Comparison of ENCODE assay signal across 8 cellular contexts in genomic region chr3:47283596-47284364, GRCh38. TPM values are rescaled to one million over a fixed set of nuclear protein-coding genes. Genes with fewer than 3 reads are reported as not detected.
A peak's percentile ranks its signal among the peaks of the same experiment; 100 is the strongest.
DNase-seq lines count a peak whose midpoint lies in the region; ATAC-seq and TF ChIP-seq lines count a peak whose summit lies in the region.

No MANE protein-coding gene starts in this region.

- H3K4me3 ChIP-seq in CD4-positive, CD25-positive, alpha-beta regulatory T cell (ENCODE audit: low read depth, low read length) = peak overlapping the region; percentile 89
- no peak overlapping the region for H3K4me3 ChIP-seq in KMS-11 (IDR thresholded peaks at IDR 0.05; ENCODE audit: insufficient read depth, low read depth, low read length)

- H3K36me3 ChIP-seq in CD4-positive, CD25-positive, alpha-beta regulatory T cell (ENCODE audit: control insufficient read depth, insufficient read depth, low read length) = peaks cover 17% of the 10 kb centered on the region
- H3K36me3 ChIP-seq in KMS-11 (ENCODE audit: insufficient read depth) = no peaks in the 10 kb centered on the region

- H3K4me1 Mint-ChIP-seq in CD4-positive, CD25-positive, alpha-beta regulatory T cell = peaks cover 0 to 56% (median 31%) of the 10 kb centered on the region in 4 donors

- H4K20me1 ChIP-seq in KMS-11 (ENCODE audit: insufficient read depth) = no peaks in the 10 kb centered on the region

- H3K79me2 ChIP-seq in KMS-11 (ENCODE audit: insufficient read depth, low read depth) = peaks cover 25% of the 10 kb centered on the region

- no peaks in the 10 kb centered on the region for H3K27me3 ChIP-seq in CD4-positive, CD25-positive, alpha-beta regulatory T cell (ENCODE audit: control insufficient read depth, insufficient read depth, low read length)
- H3K27me3 ChIP-seq in KMS-11 (ENCODE audit: insufficient read depth, low read depth) = no peaks in the 10 kb centered on the region

- peak overlapping the region; percentile 98 for H3K27ac ChIP-seq in CD4-positive, CD25-positive, alpha-beta regulatory T cell (ENCODE audit: insufficient read depth, low read length, poor library complexity, severe bottlenecking)
- H3K27ac ChIP-seq in KMS-11 = peak overlapping the region; percentile 91

- TF ChIP-seq CTCF in KMS-11 (conservative IDR thresholded peaks at IDR 0.05; ENCODE audit: low read depth, low read length) = no peak

- H3K9me3 Mint-ChIP-seq in CD4-positive, CD25-positive, alpha-beta regulatory T cell = no peaks in the 10 kb centered on the region

- peak overlapping the region; percentile 66; the same call in 1 of the 2 replicates for H2AFZ ChIP-seq in KMS-11 (ENCODE audit: low read depth)

- peaks cover 32% of the 10 kb centered on the region for H3K4me1 ChIP-seq in CD4-positive, CD25-positive, alpha-beta regulatory T cell (ENCODE audit: control insufficient read depth, insufficient read depth, low read length, poor library complexity, severe bottlenecking)
- H3K4me1 ChIP-seq in KMS-11 (ENCODE audit: low read depth, poor library complexity, severe bottlenecking) = peaks cover 5% of the 10 kb centered on the region

- H3K4me2 ChIP-seq in KMS-11 = peak overlapping the region; percentile 45; the same call in 1 of the 2 replicates

- peak in 2 of 3 donors; percentile 6 to 23 for DNase-seq in CD4-positive, CD25-positive, alpha-beta regulatory T cell
- DNase-seq in activated T-cell treated with anti-CD3 and anti-CD28 coated beads for 4 hours (peak; percentile 0), foreskin melanocyte (peak; percentile 3), pons (ENCODE audit: low spot score) (peak; percentile 9)
- DNase-seq in activated CD4-positive, CD25-positive, alpha-beta regulatory T cell treated with anti-CD3 and anti-CD28 coated beads, Interleukin-2, amount 50 U/mL, for 72 hours = no peak

- no peaks in the 10 kb centered on the region for H3K9me3 ChIP-seq in CD4-positive, CD25-positive, alpha-beta regulatory T cell (ENCODE audit: control insufficient read depth in 2 of 2, low read length in 2 of 2)

- peaks cover 11% of the 10 kb centered on the region for H3K36me3 Mint-ChIP-seq in CD4-positive, CD25-positive, alpha-beta regulatory T cell

- H3K27me3 Mint-ChIP-seq in CD4-positive, CD25-positive, alpha-beta regulatory T cell = peaks cover 4% of the 10 kb centered on the region

- H3K9ac ChIP-seq in KMS-11 = peak overlapping the region; percentile 84

- ATAC-seq in CD4-positive, CD25-positive, alpha-beta regulatory T cell (ENCODE audit: low read depth in 2 of 2) = no peak
- ATAC-seq in HG03469 (IDR thresholded peaks at IDR 0.05; ENCODE audit: unreplicated experiment) (no peak), GM18520 (IDR thresholded peaks at IDR 0.05; ENCODE audit: unreplicated experiment) (no peak)

- H3K4me3 Mint-ChIP-seq in CD4-positive, CD25-positive, alpha-beta regulatory T cell = peak overlapping the region; percentile 92 to 99 (median 98)

- H3K27ac Mint-ChIP-seq in CD4-positive, CD25-positive, alpha-beta regulatory T cell = peak overlapping the region; percentile 99 to 100 (median 100)

RNA-seq across cellular contexts. Expression of gene KLHL18, which starts 1.0 kb away (rescaled TPM):
- total RNA-seq in CD4-positive, CD25-positive, alpha-beta regulatory T cell = 48.9 TPM
- polyA plus RNA-seq in CD4-positive, CD25-positive, alpha-beta regulatory T cell = 10 to 100 TPM; 11.0 to 16.0 (median 14.7) TPM

RNA-seq across cellular contexts. Expression of gene KIF9, which starts 1.2 kb away (rescaled TPM):
- total RNA-seq in CD4-positive, CD25-positive, alpha-beta regulatory T cell = 5.4 TPM
- 1 to 10 TPM; 3.7 to 4.6 (median 4.0) TPM for polyA plus RNA-seq in CD4-positive, CD25-positive, alpha-beta regulatory T cell
